Comparison of ENCODE assay signal across 8 cellular contexts in the genomic region with DNA sequence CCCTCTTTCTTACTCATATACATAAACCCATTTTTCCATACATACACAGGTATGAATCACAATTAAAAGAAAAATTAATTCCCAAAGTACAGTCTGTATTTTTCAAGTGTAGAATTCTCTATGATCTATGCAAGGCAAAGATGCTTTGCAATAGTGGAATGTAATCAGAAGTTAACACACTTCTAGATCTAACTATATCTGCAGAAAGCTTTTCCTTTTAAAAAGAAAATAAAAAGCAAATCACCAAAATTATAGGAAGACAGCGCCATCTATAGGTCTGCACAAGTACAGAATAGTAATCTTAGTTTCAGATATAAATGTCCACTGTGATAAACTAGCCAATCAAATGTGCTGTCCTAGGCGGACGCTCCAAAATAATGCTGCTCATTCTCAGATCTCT. TPM values are rescaled to one million over a fixed set of nuclear protein-coding genes. Genes with fewer than 3 reads are reported as not detected.
DNase-seq lines count a peak whose midpoint lies in the region; ATAC-seq, FAIRE-seq and TF ChIP-seq lines count a peak whose summit lies in the region.

No MANE protein-coding gene starts in this region.

- H3K4me1 ChIP-seq in left ventricle myocardium inferior (no peaks in the 10 kb centered on the region), aorta (ENCODE audit: control insufficient read depth in 1 of 2, insufficient read depth in 2 of 2, low read length in 2 of 2) (no peaks in the 10 kb centered on the region)

- intact Hi-C loops in left ventricle myocardium inferior (cut with micrococcal nuclease): no loop called here
- intact Hi-C loops in cardiac septum (cut with DNase I): no loop called here
- intact Hi-C loops in aorta (cut with DNase I): loop anchor here (2.0 to 5.0 kb wide), 2 partner anchors 504 to 598 kb away; no protein-coding TSS in a partner anchor

- DNase-seq in left ventricle myocardium inferior (no peak), cardiac septum (ENCODE audit: low spot score) (no peak), NCI-H1694 treated with DMSO at 0.1 percent for 48 hours (lab: John Stamatoyannopoulos, UW) (peak; percentile 48), aorta (no peak)
- DNase-seq in stimulated activated naive CD4-positive, alpha-beta T cell (lab: John Stamatoyannopoulos, UW): no peak
- DNase-seq in activated naive CD4-positive, alpha-beta T cell treated with anti-CD3 and anti-CD28 coated beads, Interleukin-2, amount 50 U/mL, for 72 hours (ENCODE audit: low spot score in 2 of 2): no peak

- H3K36me3 ChIP-seq in left ventricle myocardium inferior: no peaks in the 10 kb centered on the region
- H3K36me3 ChIP-seq in aorta (ENCODE audit: control insufficient read depth in 1 of 2, insufficient read depth in 2 of 2, low read length in 1 of 2): no peaks in the 10 kb centered on the region

- ATAC-seq in aorta (ENCODE audit: low FRiP score): peak; percentile 73
- ATAC-seq in activated naive CD4-positive, alpha-beta T cell treated with anti-CD3 and anti-CD28 coated beads, Interleukin-2, amount 50 U/mL, for 72 hours: no peak

- no peaks in the 10 kb centered on the region for H3K27me3 ChIP-seq in left ventricle myocardium inferior (ENCODE audit: low read depth)
- no peaks in the 10 kb centered on the region for H3K27me3 ChIP-seq in aorta (ENCODE audit: control insufficient read depth in 1 of 2, insufficient read depth in 2 of 2, low read length in 1 of 2)

- FAIRE-seq in TTC549 (lab: Jason Lieb, UNC) (peak; percentile 80), islet of Langerhans (lab: Jason Lieb, UNC) (peak; percentile 94)

- peaks cover 13 to 17% of the 10 kb centered on the region in 2 donors for H3K9me3 Mint-ChIP-seq in activated naive CD4-positive, alpha-beta T cell treated with anti-CD3 and anti-CD28 coated beads, Interleukin-2, amount 50 U/mL, for 72 hours

- 0% methylated on average over 3 of the region's 3 CpGs for WGBS in aorta, 2 donors

- peak; percentile 80 for TF ChIP-seq CTCF in left ventricle myocardium inferior (IDR thresholded peaks at IDR 0.05; ENCODE audit: borderline replicate concordance)

- H3K9me3 ChIP-seq in left ventricle myocardium inferior (replicated peaks) (peaks cover 14% of the 10 kb centered on the region), aorta (ENCODE audit: control insufficient read depth, low read length) (peaks cover 2% of the 10 kb centered on the region)

- H3K27ac Mint-ChIP-seq in activated naive CD4-positive, alpha-beta T cell treated with anti-CD3 and anti-CD28 coated beads, Interleukin-2, amount 50 U/mL, for 72 hours: no peak overlapping the region

- H3K4me3 ChIP-seq in left ventricle myocardium inferior (no peak overlapping the region), aorta (ENCODE audit: low read length in 2 of 2) (no peak overlapping the region)

- H3K27ac ChIP-seq in left ventricle myocardium inferior (replicated peaks) (no peak overlapping the region), aorta (ENCODE audit: low read depth in 1 of 2, low read length in 2 of 2) (no peak overlapping the region)

- peaks cover 8 to 9% of the 10 kb centered on the region in 2 donors for H3K36me3 Mint-ChIP-seq in activated naive CD4-positive, alpha-beta T cell treated with anti-CD3 and anti-CD28 coated beads, Interleukin-2, amount 50 U/mL, for 72 hours

RNA-seq across cellular contexts. Expression of gene SLC25A21, which starts 22.0 kb away (rescaled TPM):
- 0.77 TPM for total RNA-seq in left ventricle myocardium inferior
- total RNA-seq in cardiac septum: 0.24 TPM
- 1 to 10 TPM in 1 of 2 donors, under 1 TPM in 1; 0.65 to 1.3 TPM for total RNA-seq in aorta
- 1 to 10 TPM in 1 of 2 donors, not detected in 1; 1.4 TPM for polyA plus RNA-seq in aorta
- total RNA-seq in activated naive CD4-positive, alpha-beta T cell treated with anti-CD3 and anti-CD28 coated beads, Interleukin-2, amount 50 U/mL, for 72 hours: not detected

RNA-seq across cellular contexts. Expression of gene MIPOL1, which starts 47.3 kb away (rescaled TPM):
- total RNA-seq in left ventricle myocardium inferior (8.9 TPM), cardiac septum (7.9 TPM), aorta (10 to 100 TPM; 19.7 to 20.6 TPM)
- 1 to 10 TPM; 3.4 to 4.1 TPM for polyA plus RNA-seq in aorta
- under 1 TPM in 1 of 2 donors, not detected in 1; 0.23 TPM for total RNA-seq in activated naive CD4-positive, alpha-beta T cell treated with anti-CD3 and anti-CD28 coated beads, Interleukin-2, amount 50 U/mL, for 72 hours

Comparison
In these comparisons a context has a peak if more than half of its experiments do, and no peak if none do; other contexts are left out.
1. intact Hi-C loops: an anchor here in aorta (2.0 to 5.0 kb wide); none called in left ventricle myocardium inferior and cardiac septum.